In the genomic region with DNA sequence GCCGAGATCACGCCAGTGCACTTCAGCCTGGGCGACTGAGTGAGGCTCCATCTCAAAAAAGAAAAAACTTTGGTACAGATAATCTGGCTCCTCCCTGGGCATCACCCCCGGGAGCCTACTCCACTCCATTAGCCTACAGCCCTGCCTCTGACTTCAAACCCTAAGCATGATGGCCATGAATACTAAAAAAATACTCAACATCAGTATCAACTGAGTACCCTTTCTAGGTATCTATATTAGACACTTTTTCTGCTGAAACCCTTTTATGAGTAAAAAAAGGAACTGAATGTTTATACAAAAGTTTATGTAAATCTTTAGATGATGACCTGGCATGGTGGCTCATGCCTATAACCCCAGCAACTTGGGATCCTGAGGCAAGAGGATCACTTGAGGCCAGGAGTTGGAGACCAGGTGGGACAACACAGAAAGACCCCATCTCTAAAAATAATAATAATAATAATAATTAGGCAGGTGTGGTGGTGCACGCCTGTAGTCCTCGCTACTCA, we compare ENCODE assay signal across 1 cellular context.
TF ChIP-seq lines count a peak whose summit lies in the region.

No MANE protein-coding gene starts in this region.

TF ChIP-seq in GM12878, 131 proteins besides CTCF, POLR2A, EP300 and RAD21:
- TF ChIP-seq KLF5 (IDR thresholded peaks at IDR 0.05; ENCODE audit: partially characterized antibody) (no peak), SPI1 (IDR thresholded peaks at IDR 0.05; ENCODE audit: borderline replicate concordance, insufficient read depth, low read depth, low read length) (peak; percentile 70), NFIC (IDR thresholded peaks at IDR 0.05; ENCODE audit: low read depth, low read length) (no peak), USF1 (IDR thresholded peaks at IDR 0.05; ENCODE audit: borderline replicate concordance, extremely low read length, insufficient read depth, low read depth, low read length) (no peak), NR2F1 (conservative IDR thresholded peaks at IDR 0.05) (no peak), ZBTB4 (CRISPR knock-in tag; IDR thresholded peaks at IDR 0.05) (no peak)
- TF ChIP-seq, protein P1, sequence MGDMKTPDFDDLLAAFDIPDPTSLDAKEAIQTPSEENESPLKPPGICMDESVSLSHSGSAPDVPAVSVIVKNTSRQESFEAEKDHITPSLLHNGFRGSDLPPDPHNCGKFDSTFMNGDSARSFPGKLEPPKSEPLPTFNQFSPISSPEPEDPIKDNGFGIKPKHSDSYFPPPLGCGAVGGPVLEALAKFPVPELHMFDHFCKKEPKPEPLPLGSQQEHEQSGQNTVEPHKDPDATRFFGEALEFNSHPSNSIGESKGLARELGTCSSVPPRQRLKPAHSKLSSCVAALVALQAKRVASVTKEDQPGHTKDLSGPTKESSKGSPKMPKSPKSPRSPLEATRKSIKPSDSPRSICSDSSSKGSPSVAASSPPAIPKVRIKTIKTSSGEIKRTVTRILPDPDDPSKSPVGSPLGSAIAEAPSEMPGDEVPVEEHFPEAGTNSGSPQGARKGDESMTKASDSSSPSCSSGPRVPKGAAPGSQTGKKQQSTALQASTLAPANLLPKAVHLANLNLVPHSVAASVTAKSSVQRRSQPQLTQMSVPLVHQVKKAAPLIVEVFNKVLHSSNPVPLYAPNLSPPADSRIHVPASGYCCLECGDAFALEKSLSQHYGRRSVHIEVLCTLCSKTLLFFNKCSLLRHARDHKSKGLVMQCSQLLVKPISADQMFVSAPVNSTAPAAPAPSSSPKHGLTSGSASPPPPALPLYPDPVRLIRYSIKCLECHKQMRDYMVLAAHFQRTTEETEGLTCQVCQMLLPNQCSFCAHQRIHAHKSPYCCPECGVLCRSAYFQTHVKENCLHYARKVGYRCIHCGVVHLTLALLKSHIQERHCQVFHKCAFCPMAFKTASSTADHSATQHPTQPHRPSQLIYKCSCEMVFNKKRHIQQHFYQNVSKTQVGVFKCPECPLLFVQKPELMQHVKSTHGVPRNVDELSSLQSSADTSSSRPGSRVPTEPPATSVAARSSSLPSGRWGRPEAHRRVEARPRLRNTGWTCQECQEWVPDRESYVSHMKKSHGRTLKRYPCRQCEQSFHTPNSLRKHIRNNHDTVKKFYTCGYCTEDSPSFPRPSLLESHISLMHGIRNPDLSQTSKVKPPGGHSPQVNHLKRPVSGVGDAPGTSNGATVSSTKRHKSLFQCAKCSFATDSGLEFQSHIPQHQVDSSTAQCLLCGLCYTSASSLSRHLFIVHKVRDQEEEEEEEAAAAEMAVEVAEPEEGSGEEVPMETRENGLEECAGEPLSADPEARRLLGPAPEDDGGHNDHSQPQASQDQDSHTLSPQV (IDR thresholded peaks at IDR 0.05) = no peak
